ENCODE assay signal across 8 cellular contexts in genomic region chr17:65794572-65794971, GRCh38.
DNase-seq lines count a peak whose midpoint lies in the region; ATAC-seq, FAIRE-seq and TF ChIP-seq lines count a peak whose summit lies in the region.

No MANE protein-coding gene starts in this region.

- H3K4me2 ChIP-seq in A549 = no peak overlapping the region

- H3K9me3 Mint-ChIP-seq in glutamatergic neuron (ENCODE audit: unreplicated experiment) = no peaks in the 10 kb centered on the region

- TF ChIP-seq RAD21 in A549 (conservative IDR thresholded peaks at IDR 0.05 in 1 of 2, IDR thresholded peaks at IDR 0.05 in 1 of 2) = peak; percentile 63 to 70

- no peaks in the 10 kb centered on the region for H3K27me3 ChIP-seq in Panc1 (ENCODE audit: control insufficient read depth, insufficient read depth, low read length)

- in situ Hi-C loops in Panc1 (cut with HindIII; ENCODE audit: low pct_unique_long_range_greater_than_20kb, low sequenced_read_pairs) = no loop called here

- H3K4me1 Mint-ChIP-seq in glutamatergic neuron (ENCODE audit: low read depth, unreplicated experiment) = no peaks in the 10 kb centered on the region

- POLR2A ChIA-PET in A549 (lab: Yijun Ruan, JAX) (no interaction called here), Panc1 (lab: Charles Lee) (no interaction called here)

- no peak overlapping the region for H3K4me3 Mint-ChIP-seq in glutamatergic neuron (ENCODE audit: unreplicated experiment)

- TF ChIP-seq EP300 in A549 (IDR thresholded peaks at IDR 0.05) = no peak

- no peaks in the 10 kb centered on the region for H3K27me3 Mint-ChIP-seq in glutamatergic neuron (ENCODE audit: unreplicated experiment)

- H3K4me1 ChIP-seq in A549 (no peaks in the 10 kb centered on the region), Panc1 (ENCODE audit: control insufficient read depth, insufficient read depth, low read length) (no peaks in the 10 kb centered on the region)

- TF ChIP-seq CTCF in A549 (IDR thresholded peaks at IDR 0.05) (peak; percentile 53), GM12873 (IDR thresholded peaks at IDR 0.05; ENCODE audit: insufficient read depth, low read depth, low read length, missing control alignments) (peak; percentile 60), Panc1 (IDR thresholded peaks at IDR 0.05) (peak; percentile 61), glutamatergic neuron (IDR thresholded peaks at IDR 0.05; ENCODE audit: partially characterized antibody, unreplicated experiment) (peak; percentile 68)

- CTCF ChIA-PET in A549 (lab: Yijun Ruan, JAX) = interaction anchor here (0.5 to 2.1 kb wide), 21 partner anchors 8 to 502 kb away, joined by 3 to 13 read pairs (median 3); no protein-coding TSS in a partner anchor
- CTCF ChIA-PET in Panc1 (lab: Charles Lee) = no interaction called here

- intact Hi-C loops in Panc1 (cut with micrococcal nuclease; ENCODE audit: unreplicated experiment) = no loop called here

- ATAC-seq in A549 = peak; percentile 55 to 87; a peak in 4 of 6 replicates
- no peak for ATAC-seq in Panc1
- no peak for ATAC-seq in GM18861 (IDR thresholded peaks at IDR 0.05; ENCODE audit: unreplicated experiment)

- H3K36me3 ChIP-seq in Panc1 (ENCODE audit: control insufficient read depth, insufficient read depth, low read length) = no peaks in the 10 kb centered on the region

- no peak for FAIRE-seq in A549 (lab: Jason Lieb, UNC)

- no peak overlapping the region for H3K4me3 ChIP-seq in A549
- no peak overlapping the region for H3K4me3 ChIP-seq in Panc1 (ENCODE audit: low read depth in 2 of 2, low read length in 2 of 2)

- no peaks in the 10 kb centered on the region for H3K9me3 ChIP-seq in A549
- H3K9me3 ChIP-seq in Panc1 (ENCODE audit: control insufficient read depth, insufficient read depth, low read depth, low read length) = no peaks in the 10 kb centered on the region

- TF ChIP-seq POLR2A in A549 (IDR thresholded peaks at IDR 0.05; ENCODE audit: low read length) = no peak

- 53% methylated on average over 5 of the region's 5 CpGs for WGBS in A549 (ENCODE audit: missing lambda C conversion rate)

- H3K27ac ChIP-seq in A549 (no peak overlapping the region), Panc1 (ENCODE audit: low read length) (no peak overlapping the region)

- DNase-seq in A549 (ENCODE audit: low read depth in 1 of 2, low spot score in 1 of 2) (peak; percentile 49 to 63), Panc1 (ENCODE audit: low read depth, low spot score) (no peak), glutamatergic neuron (peak; percentile 14), NCI-H2029 treated with DMSO at 0.1 percent for 48 hours (lab: John Stamatoyannopoulos, UW) (no peak), epidermal melanocyte (ENCODE audit: insufficient read length, low spot score) (no peak)
- no peak for DNase-seq in stimulated activated CD4-positive, alpha-beta T cell treated with anti-CD3 and anti-CD28 coated beads, Interleukin-15, amount 100 ng/mL, for 24 hours

- H3K27ac Mint-ChIP-seq in glutamatergic neuron (ENCODE audit: unreplicated experiment) = no peak overlapping the region

- no peaks in the 10 kb centered on the region for H3K36me3 Mint-ChIP-seq in glutamatergic neuron (ENCODE audit: unreplicated experiment)

- BruUV-seq in Panc1 (replicated peaks; lab: Mats Ljungman, UMichigan) = no TSS peak

TF ChIP-seq in A549, 52 proteins besides CTCF, POLR2A, EP300 and RAD21:
- no peak for TF ChIP-seq HES2 (IDR thresholded peaks at IDR 0.05)
- no peak for TF ChIP-seq USF2 (IDR thresholded peaks at IDR 0.05)
- TF ChIP-seq SMC3 (IDR thresholded peaks at IDR 0.05) = peak; percentile 67

Comparison
In these comparisons a context has a peak if more than half of its experiments do, and no peak if none do; other contexts are left out.
1. ATAC-seq: peak in A549 (2 of 2); none in Panc1 (single experiment) and GM18861 (single experiment).
2. DNase-seq: peak in A549 (2 of 2) and glutamatergic neuron (single experiment); none in Panc1 (single experiment), NCI-H2029 treated with DMSO at 0.1 percent for 48 hours (single experiment), epidermal melanocyte (single experiment) and stimulated activated CD4-positive, alpha-beta T cell treated with anti-CD3 and anti-CD28 coated beads, Interleukin-15, amount 100 ng/mL, for 24 hours (single experiment).
3. Peak in every context shown above with its lines, with median percentiles within 50 percentile points of each other: CTCF ChIP-seq.